ENCODE assay signal across 9 cellular contexts in genomic region chr19:15672580-15673175, GRCh38. TPM values are rescaled to one million over a fixed set of nuclear protein-coding genes. Genes with fewer than 3 reads are reported as not detected.
DNase-seq lines count a peak whose midpoint lies in the region; ATAC-seq, FAIRE-seq and TF ChIP-seq lines count a peak whose summit lies in the region.
"Had no signal": no experiment of that assay in that cellular context is flagged by ENCODE, and none has a peak within 500 bp of the region (broad histone marks: within the 10 kb centered on the region; RNA-seq: fewer than 3 reads in every experiment).

CYP4F12 (plus strand) TSS chr19:15673087; CDS start chr19:15673530, 443 bp downstream.

- no peaks in the 10 kb centered on the region for H3K9me3 Mint-ChIP-seq in activated CD8-positive, alpha-beta T cell treated with anti-CD3 and anti-CD28 coated beads, Interleukin-2, amount 10 ng/mL, durations not matched to agents 7 days and 5 days (ENCODE audit: insufficient read depth)

- no peaks in the 10 kb centered on the region for H3K4me1 Mint-ChIP-seq in activated CD8-positive, alpha-beta T cell treated with anti-CD3 and anti-CD28 coated beads, Interleukin-2, amount 10 ng/mL, durations not matched to agents 7 days and 5 days (ENCODE audit: low read depth)

- no peak within 1 kb of the TSS for H3K27ac ChIP-seq in SK-N-SH (ENCODE audit: low read depth in 2 of 2, low read length in 1 of 2)
- H3K27ac ChIP-seq in kidney (ENCODE audit: low read depth in 2 of 2, low read length in 2 of 2): peak within 1 kb of the TSS; percentile 7 to 37
- no peak within 1 kb of the TSS for H3K27ac ChIP-seq in testis

- peak; percentile 47 for FAIRE-seq in kidney (lab: Jason Lieb, UNC)

- ATAC-seq in SK-N-SH treated with all-trans-retinoic acid at 6 μM for 48 hours: peak; percentile 73
- peak; percentile 53 for ATAC-seq in activated CD8-positive, alpha-beta T cell treated with anti-CD3 and anti-CD28 coated beads, Interleukin-2, amount 10 ng/mL, durations not matched to agents 7 days and 5 days
- ATAC-seq in HG03439 (IDR thresholded peaks at IDR 0.05; ENCODE audit: unreplicated experiment): no peak

- 7% methylated on average over 3 of the region's 6 CpGs for WGBS in SK-N-SH (ENCODE audit: low lambda C conversion rate)
- 24 to 50% methylated on average over 6 of the region's 6 CpGs for WGBS in testis, 2 donors

- no peaks in the 10 kb centered on the region for H3K4me1 ChIP-seq in SK-N-SH (ENCODE audit: control insufficient read depth in 1 of 2, insufficient read depth in 2 of 2, low read depth in 1 of 2, low read length in 1 of 2)
- peaks cover 0 to 9% of the 10 kb centered on the region in 2 donors for H3K4me1 ChIP-seq in kidney (ENCODE audit: control insufficient read depth in 1 of 2, insufficient read depth in 1 of 2, low read depth in 1 of 2, low read length in 2 of 2)
- H3K4me1 ChIP-seq in testis: peaks cover 9% of the 10 kb centered on the region

- TF ChIP-seq CTCF in SK-N-SH (IDR thresholded peaks at IDR 0.05): no peak
- TF ChIP-seq CTCF in kidney (IDR thresholded peaks at IDR 0.05; ENCODE audit: borderline replicate concordance, extremely low read depth, insufficient read depth): no peak
- no peak for TF ChIP-seq CTCF in testis (IDR thresholded peaks at IDR 0.05)

- no peak within 1 kb of the TSS for H2AFZ ChIP-seq in SK-N-SH (ENCODE audit: low read depth)

- intact Hi-C loops in kidney (cut with DNase I) (no loop called here), testis (cut with DNase I; ENCODE audit: low total_unique reads) (no loop called here)

- H3F3A ChIP-seq in SK-N-SH (replicated peaks; ENCODE audit: insufficient read depth): no peaks in the 10 kb centered on the region

- H3K79me2 ChIP-seq in SK-N-SH (ENCODE audit: insufficient read depth): no peaks in the 10 kb centered on the region

- TF ChIP-seq POLR2A in testis (IDR thresholded peaks at IDR 0.05): no peak

- H3K36me3 Mint-ChIP-seq in activated CD8-positive, alpha-beta T cell treated with anti-CD3 and anti-CD28 coated beads, Interleukin-2, amount 10 ng/mL, durations not matched to agents 7 days and 5 days (ENCODE audit: low read depth): no peaks in the 10 kb centered on the region

- H3K4me2 ChIP-seq in SK-N-SH: no peak within 1 kb of the TSS

- H3K27me3 Mint-ChIP-seq in activated CD8-positive, alpha-beta T cell treated with anti-CD3 and anti-CD28 coated beads, Interleukin-2, amount 10 ng/mL, durations not matched to agents 7 days and 5 days (ENCODE audit: low read depth): no peaks in the 10 kb centered on the region

- H3K27me3 ChIP-seq in SK-N-SH (ENCODE audit: insufficient read depth) (no peaks in the 10 kb centered on the region), testis (no peaks in the 10 kb centered on the region)

- H3K36me3 ChIP-seq in SK-N-SH (replicated peaks in 1 of 2; ENCODE audit: control insufficient read depth in 1 of 2, insufficient read depth in 2 of 2, low read length in 1 of 2) (no peaks in the 10 kb centered on the region), kidney (ENCODE audit: control insufficient read depth in 1 of 2, insufficient read depth in 2 of 2, low read length in 2 of 2) (no peaks in the 10 kb centered on the region), testis (ENCODE audit: low read depth, missing control alignments) (no peaks in the 10 kb centered on the region)

- H3K4me3 ChIP-seq in SK-N-SH (ENCODE audit: low read depth in 2 of 2, low read length in 1 of 2) (no peak within 1 kb of the TSS), kidney (ENCODE audit: low read length in 2 of 2) (no peak within 1 kb of the TSS), testis (no peak within 1 kb of the TSS)

- H3K9ac ChIP-seq in SK-N-SH (no peak within 1 kb of the TSS), kidney (ENCODE audit: low read length in 2 of 2) (no peak within 1 kb of the TSS)

- H3K9me2 ChIP-seq in SK-N-SH: no peaks in the 10 kb centered on the region

- H3K9me3 ChIP-seq in SK-N-SH: no peaks in the 10 kb centered on the region
- no peaks in the 10 kb centered on the region for H3K9me3 ChIP-seq in kidney (ENCODE audit: control insufficient read depth in 1 of 2, low read length in 2 of 2)
- H3K9me3 ChIP-seq in testis: no peaks in the 10 kb centered on the region

- no peak within 1 kb of the TSS for H3K27ac Mint-ChIP-seq in activated CD8-positive, alpha-beta T cell treated with anti-CD3 and anti-CD28 coated beads, Interleukin-2, amount 10 ng/mL, durations not matched to agents 7 days and 5 days

- TF ChIP-seq RAD21 in SK-N-SH (IDR thresholded peaks at IDR 0.05; ENCODE audit: low read length): no peak

- no peak for DNase-seq in SK-N-SH
- no peak for DNase-seq in activated CD8-positive, alpha-beta T cell treated with anti-CD3 and anti-CD28 coated beads, Interleukin-2, amount 10 ng/mL, durations not matched to agents 7 days and 5 days
- DNase-seq in kidney: peak; percentile 93
- peak; percentile 90 for DNase-seq in testis
- DNase-seq in NCI-H345 (lab: John Stamatoyannopoulos, UW): no peak
- DNase-seq in NCI-H2227 treated with DMSO at 0.1 percent for 48 hours (lab: John Stamatoyannopoulos, UW): no peak

- POLR2A ChIA-PET in SK-N-SH (lab: Yijun Ruan, JAX): no interaction called here
- POLR2A ChIA-PET in activated CD8-positive, alpha-beta T cell treated with anti-CD3 and anti-CD28 coated beads, Interleukin-2, amount 10 ng/mL, durations not matched to agents 7 days and 5 days (lab: Charles Lee): no interaction called here

- CTCF ChIA-PET in SK-N-SH (lab: Yijun Ruan, JAX): no interaction called here
- CTCF ChIA-PET in activated CD8-positive, alpha-beta T cell treated with anti-CD3 and anti-CD28 coated beads, Interleukin-2, amount 10 ng/mL, durations not matched to agents 7 days and 5 days (lab: Charles Lee): no interaction called here

- H3K4me3 Mint-ChIP-seq in activated CD8-positive, alpha-beta T cell treated with anti-CD3 and anti-CD28 coated beads, Interleukin-2, amount 10 ng/mL, durations not matched to agents 7 days and 5 days: no peak within 1 kb of the TSS

- no peak for TF ChIP-seq EP300 in SK-N-SH (IDR thresholded peaks at IDR 0.05; ENCODE audit: borderline replicate concordance in 1 of 2, low read depth in 1 of 2, low read length in 1 of 2)

- no peaks in the 10 kb centered on the region for H4K20me1 ChIP-seq in SK-N-SH (ENCODE audit: insufficient read depth)

TF ChIP-seq in SK-N-SH treated with all-trans-retinoic acid at 6 μM for 48 hours, 23 proteins besides CTCF, POLR2A, EP300 and RAD21 (continues in another document):
- TF ChIP-seq ESRRG (CRISPR knock-in tag; IDR thresholded peaks at IDR 0.05): no peak
- TF ChIP-seq, protein P1, sequence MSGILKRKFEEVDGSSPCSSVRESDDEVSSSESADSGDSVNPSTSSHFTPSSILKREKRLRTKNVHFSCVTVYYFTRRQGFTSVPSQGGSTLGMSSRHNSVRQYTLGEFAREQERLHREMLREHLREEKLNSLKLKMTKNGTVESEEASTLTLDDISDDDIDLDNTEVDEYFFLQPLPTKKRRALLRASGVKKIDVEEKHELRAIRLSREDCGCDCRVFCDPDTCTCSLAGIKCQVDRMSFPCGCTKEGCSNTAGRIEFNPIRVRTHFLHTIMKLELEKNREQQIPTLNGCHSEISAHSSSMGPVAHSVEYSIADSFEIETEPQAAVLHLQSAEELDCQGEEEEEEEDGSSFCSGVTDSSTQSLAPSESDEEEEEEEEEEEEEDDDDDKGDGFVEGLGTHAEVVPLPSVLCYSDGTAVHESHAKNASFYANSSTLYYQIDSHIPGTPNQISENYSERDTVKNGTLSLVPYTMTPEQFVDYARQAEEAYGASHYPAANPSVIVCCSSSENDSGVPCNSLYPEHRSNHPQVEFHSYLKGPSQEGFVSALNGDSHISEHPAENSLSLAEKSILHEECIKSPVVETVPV (CRISPR knock-in tag; IDR thresholded peaks at IDR 0.05): no peak

TF ChIP-seq in SK-N-SH, 30 proteins besides CTCF, POLR2A, EP300 and RAD21 (continues in another document):
- TF ChIP-seq, protein P2, sequence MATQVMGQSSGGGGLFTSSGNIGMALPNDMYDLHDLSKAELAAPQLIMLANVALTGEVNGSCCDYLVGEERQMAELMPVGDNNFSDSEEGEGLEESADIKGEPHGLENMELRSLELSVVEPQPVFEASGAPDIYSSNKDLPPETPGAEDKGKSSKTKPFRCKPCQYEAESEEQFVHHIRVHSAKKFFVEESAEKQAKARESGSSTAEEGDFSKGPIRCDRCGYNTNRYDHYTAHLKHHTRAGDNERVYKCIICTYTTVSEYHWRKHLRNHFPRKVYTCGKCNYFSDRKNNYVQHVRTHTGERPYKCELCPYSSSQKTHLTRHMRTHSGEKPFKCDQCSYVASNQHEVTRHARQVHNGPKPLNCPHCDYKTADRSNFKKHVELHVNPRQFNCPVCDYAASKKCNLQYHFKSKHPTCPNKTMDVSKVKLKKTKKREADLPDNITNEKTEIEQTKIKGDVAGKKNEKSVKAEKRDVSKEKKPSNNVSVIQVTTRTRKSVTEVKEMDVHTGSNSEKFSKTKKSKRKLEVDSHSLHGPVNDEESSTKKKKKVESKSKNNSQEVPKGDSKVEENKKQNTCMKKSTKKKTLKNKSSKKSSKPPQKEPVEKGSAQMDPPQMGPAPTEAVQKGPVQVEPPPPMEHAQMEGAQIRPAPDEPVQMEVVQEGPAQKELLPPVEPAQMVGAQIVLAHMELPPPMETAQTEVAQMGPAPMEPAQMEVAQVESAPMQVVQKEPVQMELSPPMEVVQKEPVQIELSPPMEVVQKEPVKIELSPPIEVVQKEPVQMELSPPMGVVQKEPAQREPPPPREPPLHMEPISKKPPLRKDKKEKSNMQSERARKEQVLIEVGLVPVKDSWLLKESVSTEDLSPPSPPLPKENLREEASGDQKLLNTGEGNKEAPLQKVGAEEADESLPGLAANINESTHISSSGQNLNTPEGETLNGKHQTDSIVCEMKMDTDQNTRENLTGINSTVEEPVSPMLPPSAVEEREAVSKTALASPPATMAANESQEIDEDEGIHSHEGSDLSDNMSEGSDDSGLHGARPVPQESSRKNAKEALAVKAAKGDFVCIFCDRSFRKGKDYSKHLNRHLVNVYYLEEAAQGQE (IDR thresholded peaks at IDR 0.05; ENCODE audit: low read depth, low read length): no peak
- no peak for TF ChIP-seq GATA2 (CRISPR knock-in tag; IDR thresholded peaks at IDR 0.05)
- no peak for TF ChIP-seq EZH2phosphoT487 (IDR thresholded peaks at IDR 0.05; ENCODE audit: borderline replicate concordance, low read depth)
- no peak for TF ChIP-seq USF1 (IDR thresholded peaks at IDR 0.05; ENCODE audit: borderline replicate concordance, low read depth)
- TF ChIP-seq RCOR1 (IDR thresholded peaks at IDR 0.05; ENCODE audit: low read length): no peak

RNA-seq across cellular contexts. Expression of gene CYP4F12, which starts in this region (rescaled TPM):
- polyA plus RNA-seq in SK-N-SH (2012; rRNA removed): 0.03 TPM in 1 of 2 replicates, not detected in the other
- 0.01 TPM in 1 of 2 replicates, not detected in the other for polyA plus RNA-seq in SK-N-SH (2012; cell fraction: cytosol; rRNA removed)
- 0.14 and 0.26 TPM in 2 replicates for polyA plus RNA-seq in SK-N-SH (2012; cell fraction: nucleus; rRNA removed)
- not detected for total RNA-seq in activated CD8-positive, alpha-beta T cell treated with anti-CD3 and anti-CD28 coated beads, Interleukin-2, amount 10 ng/mL, durations not matched to agents 7 days and 5 days
- 4.4 TPM for total RNA-seq in kidney
- polyA plus RNA-seq in kidney (ENCODE audit: insufficient read depth, low read depth, low replicate concordance): 10.2 TPM
- total RNA-seq in testis: 1 to 10 TPM; 4.2 to 7.2 TPM
- 1.2 TPM for polyA plus RNA-seq in testis (ENCODE audit: insufficient read depth, low read depth, low replicate concordance)
- polyA plus RNA-seq: AG04450 had no signal

Comparison
In these comparisons a context has a peak if more than half of its experiments do, and no peak if none do; other contexts are left out.
1. Peak in ATAC-seq in activated CD8-positive, alpha-beta T cell treated with anti-CD3 and anti-CD28 coated beads, Interleukin-2, amount 10 ng/mL, durations not matched to agents 7 days and 5 days; RNA of the gene not detected or under 1 TPM.
2. DNase-seq: peak in kidney (single experiment) and testis (single experiment); none in SK-N-SH (single experiment), activated CD8-positive, alpha-beta T cell treated with anti-CD3 and anti-CD28 coated beads, Interleukin-2, amount 10 ng/mL, durations not matched to agents 7 days and 5 days (single experiment), NCI-H345 (single experiment) and NCI-H2227 treated with DMSO at 0.1 percent for 48 hours (single experiment).
3. H3K27ac ChIP-seq: peak in kidney (2 of 2); none in SK-N-SH (0 of 2) and testis (0 of 2).